1 cellular context compared by ENCODE assay signal in the genomic region with DNA sequence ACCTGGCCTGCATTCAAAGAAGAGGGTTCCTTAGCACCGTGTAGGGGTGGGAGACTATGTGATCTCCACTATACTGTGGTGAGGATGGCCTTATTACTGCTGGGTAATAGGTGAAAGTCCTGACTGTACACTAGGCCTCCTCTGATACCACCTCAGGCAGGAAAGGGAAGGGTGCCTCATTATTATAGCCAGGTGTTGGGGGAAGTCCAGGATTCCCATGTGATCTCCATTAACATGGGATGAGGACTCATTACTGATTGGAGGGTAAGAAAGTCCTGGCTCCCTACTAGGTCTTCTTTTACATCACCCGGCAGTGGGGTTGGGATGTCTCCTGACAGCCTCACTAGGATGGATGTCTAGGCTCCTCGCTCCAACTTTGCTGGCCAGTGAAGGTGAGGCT.
TF ChIP-seq lines count a peak whose summit lies in the region.

No MANE protein-coding gene starts in this region.

TF ChIP-seq in IMR-90, 13 proteins besides CTCF, POLR2A, EP300 and RAD21 (continued from another document):
- no peak for TF ChIP-seq SMC3 (IDR thresholded peaks at IDR 0.05; ENCODE audit: low read depth, low read length)
- no peak for TF ChIP-seq BHLHE40 (IDR thresholded peaks at IDR 0.05; ENCODE audit: low read depth, low read length)
- no peak for TF ChIP-seq CHD1 (IDR thresholded peaks at IDR 0.05; ENCODE audit: low read depth, low read length)
- TF ChIP-seq, protein P1, sequence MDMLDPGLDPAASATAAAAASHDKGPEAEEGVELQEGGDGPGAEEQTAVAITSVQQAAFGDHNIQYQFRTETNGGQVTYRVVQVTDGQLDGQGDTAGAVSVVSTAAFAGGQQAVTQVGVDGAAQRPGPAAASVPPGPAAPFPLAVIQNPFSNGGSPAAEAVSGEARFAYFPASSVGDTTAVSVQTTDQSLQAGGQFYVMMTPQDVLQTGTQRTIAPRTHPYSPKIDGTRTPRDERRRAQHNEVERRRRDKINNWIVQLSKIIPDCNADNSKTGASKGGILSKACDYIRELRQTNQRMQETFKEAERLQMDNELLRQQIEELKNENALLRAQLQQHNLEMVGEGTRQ (IDR thresholded peaks at IDR 0.05; ENCODE audit: low read depth, low read length), result no peak
- no peak for TF ChIP-seq MXI1 (IDR thresholded peaks at IDR 0.05; ENCODE audit: borderline replicate concordance, low read depth, low read length)
